In the genomic region with DNA sequence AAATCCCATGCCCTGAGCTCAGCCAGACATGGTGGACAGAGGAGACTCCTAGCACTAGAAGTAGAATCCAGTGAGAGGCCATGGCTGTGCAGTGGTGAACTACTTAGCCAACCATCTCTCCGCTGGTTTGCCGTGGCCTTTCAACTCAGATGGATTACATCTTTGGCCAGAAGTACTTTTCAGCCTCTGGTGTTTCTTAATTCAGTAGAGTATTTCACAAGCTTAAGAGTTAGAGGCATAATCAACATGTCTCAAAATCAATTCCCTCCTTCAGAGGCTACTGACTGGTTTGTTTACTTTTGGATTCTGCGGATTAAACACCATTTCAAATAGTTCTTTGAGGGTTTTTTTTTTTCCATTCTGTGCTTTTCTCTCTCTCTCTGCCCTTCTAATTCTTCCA, we compare ENCODE assay signal across 37 cellular contexts.
"Had no signal": no experiment of that assay in that cellular context is flagged by ENCODE, and none has a peak within 500 bp of the region (broad histone marks: within the 10 kb centered on the region; RNA-seq: fewer than 3 reads in every experiment).

No MANE protein-coding gene starts in this region.

- H3K4me3 ChIP-seq: adrenal gland, cardiac muscle cell, MG63, Peyer's patch had no signal

- H3K27me3 Mint-ChIP-seq: activated CD4-positive, alpha-beta memory T cell treated with anti-CD3 and anti-CD28 coated beads, Interleukin-2, amount 10 ng/mL, durations not matched to agents 7 days and 5 days; activated CD8-positive, alpha-beta memory T cell treated with anti-CD3 and anti-CD28 coated beads, Interleukin-2, amount 10 ng/mL, durations not matched to agents 7 days and 5 days; activated naive CD4-positive, alpha-beta T cell treated with anti-CD3 and anti-CD28 coated beads, Interleukin-2, amount 50 U/mL, for 24 hours; activated naive CD8-positive, alpha-beta T cell treated with anti-CD3 and anti-CD28 coated beads, Interleukin-2, amount 10 ng/mL, durations not matched to agents 7 days and 5 days; activated T-helper 17 cell treated with anti-CD3 and anti-CD28 coated beads, Interleukin-2, amount 50 U/mL, for 72 hours; central memory CD8-positive, alpha-beta T cell had no signal

- H3K27ac ChIP-seq: adrenal gland, cardiac muscle cell, Peyer's patch, WERI-Rb-1 had no signal

- H3K36me3 Mint-ChIP-seq: activated CD8-positive, alpha-beta memory T cell treated with anti-CD3 and anti-CD28 coated beads, Interleukin-2, amount 10 ng/mL, durations not matched to agents 7 days and 5 days had no signal

- H3K27ac Mint-ChIP-seq: activated CD4-positive, alpha-beta memory T cell treated with anti-CD3 and anti-CD28 coated beads, Interleukin-2, amount 10 ng/mL, durations not matched to agents 7 days and 5 days; activated CD8-positive, alpha-beta memory T cell treated with anti-CD3 and anti-CD28 coated beads, Interleukin-2, amount 10 ng/mL, durations not matched to agents 7 days and 5 days; activated naive CD4-positive, alpha-beta T cell treated with anti-CD3 and anti-CD28 coated beads, Interleukin-2, amount 50 U/mL, for 24 hours; activated naive CD8-positive, alpha-beta T cell treated with anti-CD3 and anti-CD28 coated beads, Interleukin-2, amount 10 ng/mL, durations not matched to agents 7 days and 5 days; activated T-helper 17 cell treated with anti-CD3 and anti-CD28 coated beads, Interleukin-2, amount 50 U/mL, for 72 hours had no signal

- DNase-seq: activated CD4-positive, alpha-beta memory T cell treated with anti-CD3 and anti-CD28 coated beads, Interleukin-2, amount 10 ng/mL, durations not matched to agents 7 days and 5 days; activated CD4-positive, alpha-beta T cell treated with anti-CD3 and anti-CD28 coated beads for 1 hour; activated CD4-positive, alpha-beta T cell treated with anti-CD3 and anti-CD28 coated beads for 48 hours; activated CD4-positive, CD25-positive, alpha-beta regulatory T cell; activated CD8-positive, alpha-beta memory T cell treated with anti-CD3 and anti-CD28 coated beads for 24 hours; activated CD8-positive, alpha-beta memory T cell treated with anti-CD3 and anti-CD28 coated beads, Interleukin-2, amount 10 ng/mL, durations not matched to agents 7 days and 5 days; activated CD8-positive, alpha-beta memory T cell treated with anti-CD3 and anti-CD28 coated beads, Interleukin-2, amount 50 U/mL, for 48 hours; activated effector memory CD4-positive, alpha-beta T cell treated with anti-CD3 and anti-CD28 coated beads, Interleukin-2, amount 50 U/mL, for 16 hours; activated naive CD4-positive, alpha-beta T cell; activated naive CD8-positive, alpha-beta T cell treated with anti-CD3 and anti-CD28 coated beads, Interleukin-2, amount 10 ng/mL, durations not matched to agents 7 days and 5 days; activated T-cell treated with anti-CD3 and anti-CD28 coated beads, Interleukin-2, amount 50 U/mL, for 48 hours; adrenal gland; anterior cingulate cortex; Kasumi-1; KG1; MG63; MV-4-11; NCI-H1092; NCI-H1436 treated with DMSO at 0.1 percent for 48 hours; NCI-H1694 treated with DMSO at 0.1 percent for 48 hours; NCI-H2029; NCI-H345; NCI-H510A; NCI-H526; NCI-H748 treated with DMSO at 0.1 percent for 48 hours; NK-92 treated with Interleukin-12 subunit alpha and Interleukin-12 subunit beta, amount 100 ng/mL, for 24 hours; PC-3; Peyer's patch; RPMI8226; SHP77 treated with DMSO at 0.1 percent for 48 hours; T1000; WERI-Rb-1 had no signal

- H3K4me1 ChIP-seq: adrenal gland, Peyer's patch had no signal

- H3K4me1 Mint-ChIP-seq: activated CD4-positive, alpha-beta memory T cell treated with anti-CD3 and anti-CD28 coated beads, Interleukin-2, amount 10 ng/mL, durations not matched to agents 7 days and 5 days; activated CD8-positive, alpha-beta memory T cell treated with anti-CD3 and anti-CD28 coated beads, Interleukin-2, amount 10 ng/mL, durations not matched to agents 7 days and 5 days; activated naive CD4-positive, alpha-beta T cell treated with anti-CD3 and anti-CD28 coated beads, Interleukin-2, amount 50 U/mL, for 24 hours; activated T-helper 17 cell treated with anti-CD3 and anti-CD28 coated beads, Interleukin-2, amount 50 U/mL, for 72 hours; central memory CD8-positive, alpha-beta T cell had no signal

- H3K4me3 Mint-ChIP-seq: activated CD4-positive, alpha-beta memory T cell treated with anti-CD3 and anti-CD28 coated beads, Interleukin-2, amount 10 ng/mL, durations not matched to agents 7 days and 5 days; activated CD8-positive, alpha-beta memory T cell treated with anti-CD3 and anti-CD28 coated beads, Interleukin-2, amount 10 ng/mL, durations not matched to agents 7 days and 5 days; activated naive CD4-positive, alpha-beta T cell treated with anti-CD3 and anti-CD28 coated beads, Interleukin-2, amount 50 U/mL, for 24 hours; activated naive CD8-positive, alpha-beta T cell treated with anti-CD3 and anti-CD28 coated beads, Interleukin-2, amount 10 ng/mL, durations not matched to agents 7 days and 5 days; activated T-helper 17 cell treated with anti-CD3 and anti-CD28 coated beads, Interleukin-2, amount 50 U/mL, for 72 hours; central memory CD8-positive, alpha-beta T cell had no signal

- H3K9me3 ChIP-seq: MG63, Peyer's patch had no signal

- H3K36me3 ChIP-seq: adrenal gland, cardiac muscle cell, MG63, Peyer's patch, WERI-Rb-1 had no signal

- H3K27me3 ChIP-seq: adrenal gland, cardiac muscle cell, MG63, Peyer's patch had no signal

- ATAC-seq: activated CD8-positive, alpha-beta memory T cell treated with anti-CD3 and anti-CD28 coated beads, Interleukin-2, amount 10 ng/mL, durations not matched to agents 7 days and 5 days; activated T-helper 17 cell treated with anti-CD3 and anti-CD28 coated beads, Interleukin-2, amount 50 U/mL, for 72 hours; PC-3; SK-N-SH treated with all-trans-retinoic acid at 6 μM for 48 hours had no signal
